Comparison of ENCODE assay signal across 7 cellular contexts in the genomic region with DNA sequence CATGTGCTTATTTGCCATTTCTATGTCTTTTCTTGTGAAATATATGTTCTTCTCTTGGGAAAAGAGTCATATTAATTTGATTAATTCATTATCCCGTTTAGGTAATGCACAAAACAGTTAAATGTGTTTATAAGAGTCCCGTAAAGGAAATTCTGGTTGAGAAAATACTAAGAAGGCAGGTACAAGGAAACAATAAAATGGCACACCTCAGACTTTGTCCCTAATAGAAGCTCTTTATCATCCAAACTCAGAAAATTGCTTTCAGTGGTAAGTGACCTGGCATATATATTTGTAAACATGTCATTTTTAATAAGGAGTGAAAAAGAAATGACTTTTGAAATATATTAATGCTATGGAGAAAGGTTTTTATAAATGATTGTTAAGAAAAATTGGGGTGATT.
"Had no signal": no experiment of that assay in that cellular context is flagged by ENCODE, and none has a peak within 500 bp of the region (broad histone marks: within the 10 kb centered on the region; RNA-seq: fewer than 3 reads in every experiment).

No MANE protein-coding gene starts in this region.

- FAIRE-seq: GM12878, GM12891, GM12892, GM18507, GM19239 had no signal

- H3K4me3 ChIP-seq: GM12878 had no signal

- ATAC-seq: GM12878 had no signal

- DNase-seq: GDM1, GF-D8 had no signal
